8 cellular contexts compared by ENCODE assay signal in genomic region chr7:140517546-140518369, GRCh38. TPM values are rescaled to one million over a fixed set of nuclear protein-coding genes. Genes with fewer than 3 reads are reported as not detected.
DNase-seq lines count a peak whose midpoint lies in the region; ATAC-seq and TF ChIP-seq lines count a peak whose summit lies in the region.

No MANE protein-coding gene starts in this region.

- no peak overlapping the region for H3K27ac ChIP-seq in ascending aorta

- no peaks in the 10 kb centered on the region for H3K9me3 ChIP-seq in ascending aorta

- H3K27me3 ChIP-seq in ascending aorta = no peaks in the 10 kb centered on the region

- peaks cover 0 to 3% of the 10 kb centered on the region in 2 donors for H3K4me1 ChIP-seq in ascending aorta

- TF ChIP-seq CTCF in ascending aorta (IDR thresholded peaks at IDR 0.05) = peak; percentile 64 to 77 (median 72)

- DNase-seq in Ammon's horn (ENCODE audit: low spot score) (peak; percentile 95), NCI-H2029 (lab: John Stamatoyannopoulos, UW) (peak; percentile 86), T-helper 2 cell (peak; percentile 16 to 67 (median 55)), ascending aorta (ENCODE audit: low spot score in 2 of 2) (peak; percentile 16 to 88), hepatic stellate cell (ENCODE audit: low spot score) (peak; percentile 92), sciatic nerve (ENCODE audit: low spot score) (peak; percentile 96)

- peak overlapping the region in 1 of 2 donors; percentile 6 for H3K4me3 ChIP-seq in ascending aorta

- ATAC-seq in GM19452 (IDR thresholded peaks at IDR 0.05; ENCODE audit: unreplicated experiment) (peak; percentile 66), sciatic nerve (peak; percentile 96), HG03039 (IDR thresholded peaks at IDR 0.05; ENCODE audit: unreplicated experiment) (no peak)

- intact Hi-C loops in ascending aorta (cut with DNase I) = loop anchor here (1.0 to 5.0 kb wide), 2 partner anchors 136 to 495 kb away; partner anchors contain the start of gene MRPS33
- intact Hi-C loops in sciatic nerve (cut with DNase I) = loop anchor here (5.0 kb wide), 1 partner anchor 140 kb away; no protein-coding TSS in a partner anchor

- no peaks in the 10 kb centered on the region for H3K36me3 ChIP-seq in ascending aorta

RNA-seq across cellular contexts. Expression of gene MKRN1, which starts 38.5 kb away (rescaled TPM):
- total RNA-seq in ascending aorta = 20.6 TPM
- total RNA-seq in sciatic nerve = 113 TPM
